In the genomic region with DNA sequence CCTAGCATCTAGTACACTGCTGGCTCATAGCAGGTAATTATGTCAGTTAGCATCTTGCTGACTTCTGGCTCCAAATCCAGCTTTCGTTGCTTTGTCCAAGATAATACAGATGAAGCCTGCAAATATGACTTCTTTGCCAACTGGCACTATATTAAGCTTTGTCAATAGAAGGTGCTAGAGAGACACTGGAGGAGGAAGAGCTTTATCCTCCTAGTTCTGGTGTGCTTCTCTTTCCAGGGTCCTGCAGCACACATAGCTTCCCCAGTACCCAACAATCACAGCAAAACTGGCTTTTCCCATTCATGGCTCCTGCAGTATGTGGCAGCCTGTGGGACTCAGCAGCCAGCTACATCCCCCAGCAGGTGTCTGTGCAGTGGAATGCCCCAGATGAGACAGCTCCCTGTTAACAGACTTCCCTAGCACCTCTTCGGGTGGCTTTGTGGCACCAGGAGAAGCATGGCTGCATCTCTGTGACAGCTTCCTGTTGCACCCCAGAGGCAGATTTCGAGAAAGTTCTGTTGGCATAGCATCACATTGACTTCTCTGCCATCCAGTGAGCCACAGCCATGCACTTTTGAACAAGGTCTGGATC, we compare ENCODE assay signal across 14 cellular contexts.
DNase-seq lines count a peak whose midpoint lies in the region; TF ChIP-seq lines count a peak whose summit lies in the region.
"Had no signal": no experiment of that assay in that cellular context is flagged by ENCODE, and none has a peak within 500 bp of the region (broad histone marks: within the 10 kb centered on the region; RNA-seq: fewer than 3 reads in every experiment).

No MANE protein-coding gene starts in this region.

- in situ Hi-C loops in brain microvascular endothelial cell (cut with HindIII; ENCODE audit: low pct_ligation_motif_present, low sequenced_read_pairs): loop anchor here (25.0 kb wide), 1 partner anchor 115 kb away; no protein-coding TSS in a partner anchor

- no peak overlapping the region for H2AFZ ChIP-seq in Loucy (ENCODE audit: low read length)

- no peaks in the 10 kb centered on the region for H3F3A ChIP-seq in Loucy (ENCODE audit: low read depth)

- H3K27me3 ChIP-seq in Loucy (ENCODE audit: insufficient read depth, low read length, poor library complexity, severe bottlenecking): no peaks in the 10 kb centered on the region
- H3K27me3 ChIP-seq in brain microvascular endothelial cell (replicated peaks): no peaks in the 10 kb centered on the region

- H3K4me1 ChIP-seq in Loucy (ENCODE audit: insufficient read depth, low read length, poor library complexity, severe bottlenecking): no peaks in the 10 kb centered on the region

- H3K9me3 ChIP-seq in Loucy (ENCODE audit: insufficient read depth, low read depth, low read length): no peaks in the 10 kb centered on the region

- DNase-seq in SHP77 treated with DMSO at 0.1 percent for 48 hours (lab: John Stamatoyannopoulos, UW) (peak; percentile 12), SHP77 (lab: John Stamatoyannopoulos, UW) (no peak), brain microvascular endothelial cell (no peak), retinal pigment epithelial cell (ENCODE audit: low read depth) (no peak), NOMO-1 treated with DMSO at 0.1 percent for 48 hours (lab: John Stamatoyannopoulos, UW; ENCODE audit: unreplicated experiment) (no peak), GM19240 (ENCODE audit: insufficient read length, low spot score) (no peak), NCI-H128 (lab: John Stamatoyannopoulos, UW; ENCODE audit: unreplicated experiment) (no peak)
- DNase-seq: activated CD4-positive, alpha-beta T cell treated with anti-CD3 and anti-CD28 coated beads for 4 hours; activated naive CD4-positive, alpha-beta T cell treated with anti-CD3 and anti-CD28 coated beads for 36 hours; hypothalamus; NCI-H1436 treated with DMSO at 0.1 percent for 48 hours; right cardiac atrium had no signal

- H3K79me2 ChIP-seq in Loucy (ENCODE audit: insufficient read depth, low read length): no peaks in the 10 kb centered on the region

- TF ChIP-seq CTCF in Loucy (conservative IDR thresholded peaks at IDR 0.05; ENCODE audit: low read length): peak; percentile 38; the same call in 1 of the 2 replicates
- peak; percentile 49 for TF ChIP-seq CTCF in brain microvascular endothelial cell (IDR thresholded peaks at IDR 0.05; ENCODE audit: low read depth, low read length, missing control alignments)
- TF ChIP-seq CTCF in retinal pigment epithelial cell (conservative IDR thresholded peaks at IDR 0.05; ENCODE audit: low read depth, low read length): peak; percentile 37

- no peaks in the 10 kb centered on the region for H3K36me3 ChIP-seq in Loucy (ENCODE audit: insufficient read depth, low read length)
- no peaks in the 10 kb centered on the region for H3K36me3 ChIP-seq in brain microvascular endothelial cell (replicated peaks)

- no peak overlapping the region for H3K4me2 ChIP-seq in Loucy (ENCODE audit: low read depth, low read length, poor library complexity, severe bottlenecking)

- no peak overlapping the region for H3K9ac ChIP-seq in Loucy (ENCODE audit: low read depth, low read length, poor library complexity, severe bottlenecking)

- no peak overlapping the region for H3K4me3 ChIP-seq in Loucy (ENCODE audit: low read length, poor library complexity, severe bottlenecking)
- H3K4me3 ChIP-seq in brain microvascular endothelial cell (ENCODE audit: low read depth, low read length): no peak overlapping the region
- no peak overlapping the region for H3K4me3 ChIP-seq in retinal pigment epithelial cell (ENCODE audit: low read length)

- no peak overlapping the region for H3K27ac ChIP-seq in brain microvascular endothelial cell
- H3K27ac ChIP-seq: RWPE1 had no signal

- no peaks in the 10 kb centered on the region for H3K9me2 ChIP-seq in Loucy (replicated peaks; ENCODE audit: low read depth, low read length)

- H4K20me1 ChIP-seq in Loucy (ENCODE audit: insufficient read depth, low read length, poor library complexity, severe bottlenecking): no peaks in the 10 kb centered on the region
